Comparison of ENCODE assay signal across 24 cellular contexts in the genomic region with DNA sequence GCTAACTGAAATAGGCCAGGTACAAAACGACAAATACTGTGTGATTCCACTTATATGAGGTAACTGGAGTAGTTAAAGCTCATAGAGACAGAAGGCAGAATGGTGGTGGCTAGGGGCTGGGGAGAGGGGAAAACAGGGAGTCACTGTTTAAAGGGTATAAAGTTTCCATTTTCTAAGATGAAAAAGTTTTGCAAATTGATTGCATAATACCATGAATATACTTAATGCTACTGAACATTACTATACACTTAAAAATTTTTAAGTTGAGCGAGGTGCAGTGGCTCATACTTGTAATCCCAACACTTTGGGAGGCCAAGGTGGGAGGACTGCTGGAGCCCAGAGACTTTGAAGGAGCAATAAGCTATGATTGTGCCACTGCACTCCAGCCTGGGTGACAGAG.
DNase-seq lines count a peak whose midpoint lies in the region; ATAC-seq, FAIRE-seq and TF ChIP-seq lines count a peak whose summit lies in the region.
"Had no signal": no experiment of that assay in that cellular context is flagged by ENCODE, and none has a peak within 500 bp of the region (broad histone marks: within the 10 kb centered on the region; RNA-seq: fewer than 3 reads in every experiment).

No MANE protein-coding gene starts in this region.

- FAIRE-seq in HepG2 (lab: Jason Lieb, UNC): no peak
- FAIRE-seq: A549 had no signal

- H3K9ac ChIP-seq in HepG2 (ENCODE audit: insufficient read depth, low read depth, low read length) (no peak overlapping the region), endodermal cell (ENCODE audit: extremely low read depth, low read length, poor library complexity, severe bottlenecking) (no peak overlapping the region)

- H2AFZ ChIP-seq in HepG2 (ENCODE audit: low read length) (no peak overlapping the region), OCI-LY7 (ENCODE audit: low read length) (peak overlapping the region; percentile 94; the same call in 1 of the 2 replicates)

- no peaks in the 10 kb centered on the region for H3K27me3 Mint-ChIP-seq in endodermal cell (ENCODE audit: insufficient read depth)
- H3K27me3 Mint-ChIP-seq in stimulated activated memory B cell treated with anti-CD40 and anti-IgM and Interleukin-4, amounts not matched to agents 10 μg/mL and 1 μg/mL and 100 μg/mL, for 72 hours: no peaks in the 10 kb centered on the region
- no peaks in the 10 kb centered on the region for H3K27me3 Mint-ChIP-seq in activated CD8-positive, alpha-beta T cell treated with anti-CD3 and anti-CD28 coated beads for 36 hours
- H3K27me3 Mint-ChIP-seq: CD4-positive, CD25-positive, alpha-beta regulatory T cell had no signal

- TF ChIP-seq EP300 in HepG2 (IDR thresholded peaks at IDR 0.05; ENCODE audit: low read depth in 2 of 2, low read length in 2 of 2) (no peak), HepG2 (CRISPR knock-in tag; IDR thresholded peaks at IDR 0.05; ENCODE audit: borderline replicate concordance) (no peak)

- H3K36me3 Mint-ChIP-seq in endodermal cell (ENCODE audit: low read depth): no peaks in the 10 kb centered on the region
- no peaks in the 10 kb centered on the region for H3K36me3 Mint-ChIP-seq in stimulated activated memory B cell treated with anti-CD40 and anti-IgM and Interleukin-4, amounts not matched to agents 10 μg/mL and 1 μg/mL and 100 μg/mL, for 72 hours
- no peaks in the 10 kb centered on the region for H3K36me3 Mint-ChIP-seq in activated CD8-positive, alpha-beta T cell treated with anti-CD3 and anti-CD28 coated beads for 36 hours (ENCODE audit: low read depth)
- H3K36me3 Mint-ChIP-seq: CD8-positive, alpha-beta memory T cell had no signal

- H3K9me3 Mint-ChIP-seq in endodermal cell: no peaks in the 10 kb centered on the region
- no peaks in the 10 kb centered on the region for H3K9me3 Mint-ChIP-seq in stimulated activated memory B cell treated with anti-CD40 and anti-IgM and Interleukin-4, amounts not matched to agents 10 μg/mL and 1 μg/mL and 100 μg/mL, for 72 hours
- H3K9me3 Mint-ChIP-seq in activated CD8-positive, alpha-beta T cell treated with anti-CD3 and anti-CD28 coated beads for 36 hours: peaks cover 2% of the 10 kb centered on the region
- H3K9me3 Mint-ChIP-seq: HFFc6 had no signal

- no peak for TF ChIP-seq POLR2A in HepG2 (IDR thresholded peaks at IDR 0.05; ENCODE audit: insufficient read depth in 1 of 2, low read depth in 2 of 2, low read length in 2 of 2)
- TF ChIP-seq POLR2A in right lobe of liver (IDR thresholded peaks at IDR 0.05): no peak

- no peak overlapping the region for H3K27ac ChIP-seq in HepG2 (ENCODE audit: extremely low read length, insufficient read depth, low read length)
- H3K27ac ChIP-seq in right lobe of liver: no peak overlapping the region
- H3K27ac ChIP-seq in OCI-LY7 (ENCODE audit: low read depth, low read length, poor library complexity, severe bottlenecking): peak overlapping the region; percentile 90
- no peak overlapping the region for H3K27ac ChIP-seq in endodermal cell (ENCODE audit: low read depth, low read length)
- H3K27ac ChIP-seq: 22Rv1, A549 had no signal

- POLR2A ChIA-PET in HepG2 (lab: Yijun Ruan, JAX) (no interaction called here), OCI-LY7 (lab: Charles Lee) (interaction anchor here (0.5 to 2.5 kb wide), 14 partner anchors 9 to 245 kb away, joined by 3 to 23 read pairs (median 4); no protein-coding TSS in a partner anchor)
- POLR2A ChIA-PET in activated CD8-positive, alpha-beta T cell treated with anti-CD3 and anti-CD28 coated beads for 36 hours (lab: Charles Lee): no interaction called here

- no peaks in the 10 kb centered on the region for H3K9me2 ChIP-seq in OCI-LY7 (ENCODE audit: insufficient read depth, low read length)

- CTCF ChIA-PET in HepG2 (lab: Yijun Ruan, JAX; ENCODE audit: low intra/inter-chr PET ratio, low total read pairs) (no interaction called here), OCI-LY7 (lab: Charles Lee; ENCODE audit: unreplicated experiment) (no interaction called here)
- CTCF ChIA-PET in activated CD8-positive, alpha-beta T cell treated with anti-CD3 and anti-CD28 coated beads for 36 hours (lab: Charles Lee): no interaction called here

- intact Hi-C loops in HepG2 (cut with micrococcal nuclease; ENCODE audit: unreplicated experiment): no loop called here
- intact Hi-C loops in right lobe of liver (cut with DNase I): no loop called here
- intact Hi-C loops in OCI-LY7 (cut with micrococcal nuclease; ENCODE audit: unreplicated experiment): loop anchor here (1.0 kb wide), 2 partner anchors 114 to 139 kb away; a partner anchor contains a TSS
- intact Hi-C loops in activated CD8-positive, alpha-beta T cell treated with anti-CD3 and anti-CD28 coated beads for 36 hours (cut with micrococcal nuclease): no loop called here

- no peak overlapping the region for H3K4me3 Mint-ChIP-seq in endodermal cell
- no peak overlapping the region for H3K4me3 Mint-ChIP-seq in stimulated activated memory B cell treated with anti-CD40 and anti-IgM and Interleukin-4, amounts not matched to agents 10 μg/mL and 1 μg/mL and 100 μg/mL, for 72 hours
- H3K4me3 Mint-ChIP-seq in activated CD8-positive, alpha-beta T cell treated with anti-CD3 and anti-CD28 coated beads for 36 hours: no peak overlapping the region
- H3K4me3 Mint-ChIP-seq: CD4-positive, CD25-positive, alpha-beta regulatory T cell had no signal

- no peak for ATAC-seq in HepG2
- ATAC-seq in right lobe of liver: no peak
- ATAC-seq in stimulated activated memory B cell treated with anti-CD40 and anti-IgM and Interleukin-4, amounts not matched to agents 10 μg/mL and 1 μg/mL and 100 μg/mL, for 72 hours: no peak
- no peak for ATAC-seq in activated CD8-positive, alpha-beta T cell treated with anti-CD3 and anti-CD28 coated beads for 36 hours
- ATAC-seq: A549, HCT116 had no signal

- H4K20me1 ChIP-seq in HepG2 (ENCODE audit: insufficient read depth, low read length) (no peaks in the 10 kb centered on the region), OCI-LY7 (ENCODE audit: insufficient read depth, low read length) (no peaks in the 10 kb centered on the region)

- in situ Hi-C loops in HepG2 (cut with HindIII; ENCODE audit: extremely low pct_ligation_motif_present, low pct_unique_long_range_greater_than_20kb): no loop called here

- no peak for TF ChIP-seq RAD21 in HepG2 (CRISPR knock-in tag; IDR thresholded peaks at IDR 0.05)

- H3K4me1 ChIP-seq in HepG2 (ENCODE audit: insufficient read depth, low read length): peaks cover 11% of the 10 kb centered on the region
- no peaks in the 10 kb centered on the region for H3K4me1 ChIP-seq in right lobe of liver
- peaks cover 51% of the 10 kb centered on the region for H3K4me1 ChIP-seq in OCI-LY7 (ENCODE audit: insufficient read depth, low read length, poor library complexity, severe bottlenecking)
- H3K4me1 ChIP-seq in endodermal cell (ENCODE audit: control insufficient read depth, insufficient read depth, low read length): no peaks in the 10 kb centered on the region
- H3K4me1 ChIP-seq: A549, BE2C had no signal

- no peak for TF ChIP-seq CTCF in HepG2 (CRISPR knock-in tag; IDR thresholded peaks at IDR 0.05)
- TF ChIP-seq CTCF in right lobe of liver (IDR thresholded peaks at IDR 0.05): no peak
- no peak for TF ChIP-seq CTCF in OCI-LY7 (conservative IDR thresholded peaks at IDR 0.05; ENCODE audit: low read length)
- no peak for TF ChIP-seq CTCF in endodermal cell (conservative IDR thresholded peaks at IDR 0.05)
- no peak for TF ChIP-seq CTCF in activated CD8-positive, alpha-beta T cell treated with anti-CD3 and anti-CD28 coated beads for 36 hours (IDR thresholded peaks at IDR 0.05)

- H3K4me1 Mint-ChIP-seq in endodermal cell: peaks cover 2% of the 10 kb centered on the region
- H3K4me1 Mint-ChIP-seq in stimulated activated memory B cell treated with anti-CD40 and anti-IgM and Interleukin-4, amounts not matched to agents 10 μg/mL and 1 μg/mL and 100 μg/mL, for 72 hours: peaks cover 55% of the 10 kb centered on the region
- H3K4me1 Mint-ChIP-seq in activated CD8-positive, alpha-beta T cell treated with anti-CD3 and anti-CD28 coated beads for 36 hours (ENCODE audit: low read depth): peaks cover 13% of the 10 kb centered on the region

- H3K36me3 ChIP-seq in HepG2 (replicated peaks in 1 of 2; ENCODE audit: control insufficient read depth in 1 of 2, insufficient read depth in 2 of 2, low read length in 2 of 2) (no peaks in the 10 kb centered on the region), right lobe of liver (no peaks in the 10 kb centered on the region), OCI-LY7 (ENCODE audit: insufficient read depth, low read length) (no peaks in the 10 kb centered on the region), endodermal cell (ENCODE audit: control insufficient read depth, insufficient read depth, low read length) (no peaks in the 10 kb centered on the region)
- H3K36me3 ChIP-seq: BE2C had no signal

- peaks cover 4% of the 10 kb centered on the region; the same call in 1 of the 2 replicates for H3K9me3 ChIP-seq in HepG2 (ENCODE audit: low read length)
- no peaks in the 10 kb centered on the region for H3K9me3 ChIP-seq in right lobe of liver
- no peaks in the 10 kb centered on the region for H3K9me3 ChIP-seq in OCI-LY7 (ENCODE audit: low read length)
- H3K9me3 ChIP-seq in endodermal cell (ENCODE audit: control insufficient read depth, low read length): no peaks in the 10 kb centered on the region
- H3K9me3 ChIP-seq: A549, BE2C had no signal

- no peak for DNase-seq in HepG2 (ENCODE audit: low spot score)
- no peak for DNase-seq in right lobe of liver
- DNase-seq in OCI-LY7 (ENCODE audit: low spot score): no peak
- DNase-seq in endodermal cell: peak; percentile 4
- no peak for DNase-seq in activated CD8-positive, alpha-beta T cell treated with anti-CD3 and anti-CD28 coated beads for 36 hours
- no peak for DNase-seq in activated CD4-positive, alpha-beta T cell treated with anti-CD3 and anti-CD28 coated beads for 1 hour
- no peak for DNase-seq in Ammon's horn (ENCODE audit: low spot score)
- DNase-seq: BE2C; C1 segment of cervical spinal cord; CD8-positive, alpha-beta memory T cell; COR-L47; DMS 273 treated with DMSO at 0.1 percent for 48 hours; DMS53; DND-41; EL; GOT3; H7; HFFc6 had no signal

- no peak overlapping the region for H3K27ac Mint-ChIP-seq in endodermal cell
- peak overlapping the region; percentile 95 for H3K27ac Mint-ChIP-seq in stimulated activated memory B cell treated with anti-CD40 and anti-IgM and Interleukin-4, amounts not matched to agents 10 μg/mL and 1 μg/mL and 100 μg/mL, for 72 hours
- H3K27ac Mint-ChIP-seq in activated CD8-positive, alpha-beta T cell treated with anti-CD3 and anti-CD28 coated beads for 36 hours: no peak overlapping the region
- H3K27ac Mint-ChIP-seq: CD8-positive, alpha-beta memory T cell; HFFc6 had no signal

- 1% methylated on average over 2 of the region's 2 CpGs for WGBS in HepG2 (ENCODE audit: low lambda C conversion rate)
- 86% methylated on average over 2 of the region's 2 CpGs for WGBS in right lobe of liver (ENCODE audit: insufficient coverage, low coverage, low lambda C conversion rate, missing lambda C conversion rate)
- WGBS in endodermal cell (ENCODE audit: insufficient coverage in 1 of 2, insufficient read length in 1 of 2), 2 experiments: 86 to 96% methylated on average over 1 to 2 of the region's 2 CpGs

- BruUV-seq in HepG2 (replicated peaks; lab: Mats Ljungman, UMichigan) (no TSS peak), OCI-LY7 (replicated peaks; lab: Mats Ljungman, UMichigan) (no TSS peak)

- H3K79me2 ChIP-seq in HepG2 (ENCODE audit: insufficient read depth, low read length) (no peaks in the 10 kb centered on the region), OCI-LY7 (ENCODE audit: insufficient read depth, low read depth, low read length) (no peaks in the 10 kb centered on the region)

- H3K4me3 ChIP-seq in HepG2 (replicated peaks in 1 of 3; ENCODE audit: insufficient read depth in 1 of 3, low read depth in 2 of 3, low read length in 3 of 3): no peak overlapping the region
- no peak overlapping the region for H3K4me3 ChIP-seq in right lobe of liver
- H3K4me3 ChIP-seq in OCI-LY7 (ENCODE audit: low read depth, low read length, poor library complexity, severe bottlenecking): no peak overlapping the region
- no peak overlapping the region for H3K4me3 ChIP-seq in endodermal cell (ENCODE audit: low read length)
- H3K4me3 ChIP-seq: A549, GM12878 had no signal

- H3K27me3 ChIP-seq in HepG2 (ENCODE audit: control insufficient read depth in 1 of 2, insufficient read depth in 2 of 2, low read length in 2 of 2) (no peaks in the 10 kb centered on the region), right lobe of liver (no peaks in the 10 kb centered on the region), endodermal cell (ENCODE audit: control insufficient read depth, insufficient read depth, low read length, poor library complexity, severe bottlenecking) (no peaks in the 10 kb centered on the region)
- H3K27me3 ChIP-seq: BE2C had no signal

- no peak overlapping the region for H3K4me2 ChIP-seq in HepG2 (ENCODE audit: low read depth, low read length)
- peak overlapping the region; percentile 79; the same call in 1 of the 2 replicates for H3K4me2 ChIP-seq in OCI-LY7 (ENCODE audit: low read length)
- H3K4me2 ChIP-seq: A549 had no signal
